1 cellular context compared by ENCODE assay signal in genomic region chr22:38716271-38716670, GRCh38.
TF ChIP-seq lines count a peak whose summit lies in the region.

No MANE protein-coding gene starts in this region.

TF ChIP-seq in IMR-90, 13 proteins besides CTCF, POLR2A, EP300 and RAD21:
- TF ChIP-seq CEBPB (IDR thresholded peaks at IDR 0.05; ENCODE audit: low read depth, low read length) (no peak), NFE2L2 (IDR thresholded peaks at IDR 0.05; ENCODE audit: low read depth, low read length) (no peak), CHD1 (IDR thresholded peaks at IDR 0.05; ENCODE audit: low read depth, low read length) (no peak), MXI1 (IDR thresholded peaks at IDR 0.05; ENCODE audit: borderline replicate concordance, low read depth, low read length) (no peak), MAZ (IDR thresholded peaks at IDR 0.05; ENCODE audit: borderline replicate concordance, low read depth, low read length) (no peak), FOS (IDR thresholded peaks at IDR 0.05; ENCODE audit: low read depth, low read length) (no peak), BHLHE40 (IDR thresholded peaks at IDR 0.05; ENCODE audit: low read depth, low read length) (no peak), ELK1 (IDR thresholded peaks at IDR 0.05; ENCODE audit: borderline replicate concordance, low read depth, low read length) (no peak), RFX5 (IDR thresholded peaks at IDR 0.05; ENCODE audit: low read depth, low read length) (no peak), USF2 (IDR thresholded peaks at IDR 0.05; ENCODE audit: low read depth, low read length) (no peak), SMC3 (IDR thresholded peaks at IDR 0.05; ENCODE audit: low read depth, low read length) (no peak), MAFK (IDR thresholded peaks at IDR 0.05; ENCODE audit: low read depth, low read length) (no peak), RCOR1 (IDR thresholded peaks at IDR 0.05; ENCODE audit: insufficient replicate concordance, low read length) (no peak)
